Comparison of ENCODE assay signal across 8 cellular contexts in the genomic region with DNA sequence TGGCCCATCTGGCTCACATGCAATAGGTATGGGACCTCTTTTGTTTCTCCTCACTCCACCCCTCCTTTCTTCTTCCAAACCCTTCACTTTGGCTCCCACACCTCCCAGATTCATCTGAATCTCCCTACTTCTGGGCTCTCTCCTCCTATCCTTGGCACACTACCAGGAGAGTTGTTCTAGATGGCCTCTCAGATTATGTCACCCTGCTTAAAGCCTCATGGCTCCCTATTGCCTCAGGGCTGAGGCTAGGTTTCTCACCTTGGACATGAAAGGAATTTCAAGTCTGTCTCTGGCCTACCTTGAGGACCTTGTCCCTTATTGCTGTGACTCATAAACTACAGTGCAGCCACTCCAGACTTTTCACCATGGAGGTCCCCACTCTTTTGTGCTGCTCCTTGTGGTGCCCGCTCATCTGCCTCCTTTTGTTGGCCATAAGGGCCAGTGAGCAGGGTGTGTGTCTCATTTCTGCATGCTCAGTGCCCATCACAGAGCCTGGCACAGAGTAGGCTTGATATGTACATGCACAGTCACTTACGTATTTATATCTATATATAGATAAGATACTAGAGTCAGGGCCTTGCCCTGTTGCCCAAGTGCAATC. TPM values are rescaled to one million over a fixed set of nuclear protein-coding genes. Genes with fewer than 3 reads are reported as not detected.
DNase-seq lines count a peak whose midpoint lies in the region; FAIRE-seq and TF ChIP-seq lines count a peak whose summit lies in the region.

No MANE protein-coding gene starts in this region.

- no peak for TF ChIP-seq CTCF in HL-60 (IDR thresholded peaks at IDR 0.05; ENCODE audit: insufficient read depth, low read length)
- TF ChIP-seq CTCF in adrenal gland (IDR thresholded peaks at IDR 0.05): no peak

- 72 to 100% (median 83%) methylated on average over 2 of the region's 2 CpGs for WGBS in adrenal gland, 4 donors

- H3K4me3 ChIP-seq in HL-60 (replicated peaks; ENCODE audit: insufficient read depth, low read length) (no peak overlapping the region), adrenal gland (no peak overlapping the region), iPS-18a (ENCODE audit: low read length) (no peak overlapping the region), stomach smooth muscle (ENCODE audit: low read length in 2 of 2) (peak overlapping the region in 1 of 2 donors; percentile 35)

- H3K27me3 ChIP-seq in HL-60 (ENCODE audit: insufficient read depth, poor library complexity, severe bottlenecking) (no peaks in the 10 kb centered on the region), adrenal gland (no peaks in the 10 kb centered on the region), iPS-18a (ENCODE audit: control insufficient read depth, insufficient read depth, low read length) (no peaks in the 10 kb centered on the region), stomach smooth muscle (ENCODE audit: control insufficient read depth in 1 of 2, insufficient read depth in 2 of 2, low read length in 2 of 2) (no peaks in the 10 kb centered on the region)

- H3K27ac ChIP-seq in HL-60 (replicated peaks) (peak overlapping the region; percentile 61), adrenal gland (peak overlapping the region; percentile 40 to 96 (median 73)), iPS-18a (ENCODE audit: low read length) (no peak overlapping the region), stomach smooth muscle (ENCODE audit: low read length) (peak overlapping the region; percentile 94)

- DNase-seq in HL-60 (ENCODE audit: low read depth in 1 of 2, low spot score in 1 of 2) (no peak), adrenal gland (peak in 5 of 7 donors; percentile 65 to 73 (median 66)), urothelium cell line (ENCODE audit: low spot score) (no peak), H54 (ENCODE audit: insufficient read length, low spot score) (no peak)
- DNase-seq in activated T-cell treated with anti-CD3 and anti-CD28 coated beads, Interleukin-2, amount 50 U/mL, for 1 hour: no peak
- DNase-seq in stimulated activated CD4-positive, alpha-beta T cell treated with anti-CD3 and anti-CD28 coated beads, Interleukin-4, amount 100 ng/mL, for 24 hours: no peak

- intact Hi-C loops in adrenal gland (cut with DNase I): no loop called here

- no peaks in the 10 kb centered on the region for H3K9me3 ChIP-seq in adrenal gland (replicated peaks in 1 of 3)
- no peaks in the 10 kb centered on the region for H3K9me3 ChIP-seq in iPS-18a (ENCODE audit: control insufficient read depth, low read depth, low read length)
- no peaks in the 10 kb centered on the region for H3K9me3 ChIP-seq in stomach smooth muscle (ENCODE audit: control insufficient read depth in 2 of 2, low read length in 2 of 2)

- peak overlapping the region; percentile 41 for H3K9ac ChIP-seq in iPS-18a (ENCODE audit: low read length)
- peak overlapping the region; percentile 55 to 76 for H3K9ac ChIP-seq in stomach smooth muscle (ENCODE audit: low read length in 2 of 2)

- H3K36me3 ChIP-seq in adrenal gland (replicated peaks in 1 of 2): peaks cover 0 to 16% of the 10 kb centered on the region in 2 donors
- H3K36me3 ChIP-seq in iPS-18a (ENCODE audit: control insufficient read depth, low read depth, low read length): peaks cover 11% of the 10 kb centered on the region
- H3K36me3 ChIP-seq in stomach smooth muscle (ENCODE audit: control insufficient read depth in 2 of 2, insufficient read depth in 2 of 2, low read length in 2 of 2): peaks cover 10 to 13% of the 10 kb centered on the region in 2 donors

- TF ChIP-seq POLR2A in adrenal gland (IDR thresholded peaks at IDR 0.05): no peak
- TF ChIP-seq POLR2A in H54 (IDR thresholded peaks at IDR 0.05; ENCODE audit: low read depth, low read length): no peak

- no peak for FAIRE-seq in urothelium cell line (lab: Jason Lieb, UNC)
- no peak for FAIRE-seq in H54 (lab: Jason Lieb, UNC)

- H3K4me1 ChIP-seq in adrenal gland (replicated peaks in 1 of 2) (peaks cover 38 to 64% of the 10 kb centered on the region in 2 donors), iPS-18a (ENCODE audit: control insufficient read depth, low read depth, low read length) (peaks cover 21% of the 10 kb centered on the region), stomach smooth muscle (ENCODE audit: control insufficient read depth, insufficient read depth, low read length) (peaks cover 79% of the 10 kb centered on the region)

RNA-seq across cellular contexts. Expression of gene MFAP4, which starts 1.0 kb away (rescaled TPM):
- 10 to 100 TPM; 24.1 to 84.5 (median 29.9) TPM for total RNA-seq in adrenal gland
- polyA plus RNA-seq in adrenal gland: 10 to 100 TPM; 36.8 to 53.6 (median 40.1) TPM

RNA-seq across cellular contexts. Expression of gene MAPK7, which starts 9.7 kb away (rescaled TPM):
- total RNA-seq in adrenal gland: 100 to 1,000 TPM in 1 of 8 donors, 10 to 100 TPM in 7; 37.4 to 223 (median 48.3) TPM
- 10 to 100 TPM; 22.6 to 41.3 (median 26.8) TPM for polyA plus RNA-seq in adrenal gland

RNA-seq across cellular contexts. Expression of gene RNF112, which starts 23.0 kb away (rescaled TPM):
- total RNA-seq in adrenal gland: 1 to 10 TPM in 5 of 8 donors, under 1 TPM in 2, not detected in 1; 0.88 to 4.6 (median 2.0) TPM
- 10 to 100 TPM in 1 of 3 donors, 1 to 10 TPM in 2; 2.8 to 35.6 (median 6.4) TPM for polyA plus RNA-seq in adrenal gland

RNA-seq across cellular contexts. Expression of gene B9D1, which starts 25.5 kb away (rescaled TPM):
- total RNA-seq in adrenal gland: 10 to 100 TPM; 19.3 to 67.7 (median 30.1) TPM
- 10 to 100 TPM; 24.7 to 56.4 (median 37.2) TPM for polyA plus RNA-seq in adrenal gland

Comparison
In these comparisons a context has a peak if more than half of its experiments do, and no peak if none do; other contexts are left out.
1. DNase-seq: peak in adrenal gland (5 of 7); none in HL-60 (0 of 2), activated T-cell treated with anti-CD3 and anti-CD28 coated beads, Interleukin-2, amount 50 U/mL, for 1 hour (single experiment), urothelium cell line (single experiment), H54 (single experiment) and stimulated activated CD4-positive, alpha-beta T cell treated with anti-CD3 and anti-CD28 coated beads, Interleukin-4, amount 100 ng/mL, for 24 hours (single experiment).